In the genomic region with DNA sequence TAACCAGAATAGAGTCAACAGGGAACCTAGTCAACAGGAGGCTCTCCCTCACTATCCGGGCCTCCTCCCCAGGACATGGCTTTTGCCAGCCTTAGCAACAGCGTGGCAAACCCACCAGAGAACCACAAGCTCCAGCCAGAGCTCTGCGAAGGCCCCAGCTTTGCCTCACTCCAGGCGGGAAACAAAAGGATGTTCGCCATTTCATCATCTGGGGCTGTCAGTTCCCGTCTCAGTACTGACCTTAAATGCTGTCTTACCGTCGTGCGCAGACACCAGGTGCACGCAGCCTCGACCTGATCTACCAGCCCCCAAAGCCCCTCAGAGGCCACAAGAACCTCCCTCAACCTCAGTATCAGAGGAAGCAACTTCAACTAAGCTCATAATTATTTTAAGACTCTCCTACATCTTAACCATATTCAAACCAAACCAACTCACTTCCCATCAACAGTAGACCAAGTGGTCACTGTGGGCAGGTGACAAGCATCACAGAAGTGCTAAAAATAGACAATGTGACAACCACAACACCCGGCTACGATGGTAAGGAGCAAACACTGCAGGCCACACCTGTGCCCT, we compare ENCODE assay signal across 8 cellular contexts.
DNase-seq lines count a peak whose midpoint lies in the region; ATAC-seq and TF ChIP-seq lines count a peak whose summit lies in the region.

No MANE protein-coding gene starts in this region.

- intact Hi-C loops in activated CD4-positive, alpha-beta T cell treated with anti-CD3 and anti-CD28 coated beads, Interleukin-2, amount 10 ng/mL, durations not matched to agents 24 days and 14 days (cut with micrococcal nuclease): loop anchor here (2.0 kb wide), 1 partner anchor 14 kb away; no protein-coding TSS in a partner anchor

- DNase-seq in activated CD4-positive, alpha-beta T cell treated with anti-CD3 and anti-CD28 coated beads, Interleukin-2, amount 10 ng/mL, durations not matched to agents 24 days and 14 days: peak; percentile 79
- DNase-seq in activated CD4-positive, alpha-beta T cell treated with anti-CD3 and anti-CD28 coated beads, Interleukin-2, amount 50 U/mL, for 4 hours: no peak
- DNase-seq in WTC11 (ENCODE audit: low spot score) (no peak), DMS79 treated with DMSO at 0.1 percent for 48 hours (lab: John Stamatoyannopoulos, UW) (no peak), SKM-1 (lab: John Stamatoyannopoulos, UW; ENCODE audit: unreplicated experiment) (no peak), OCI-M2 (lab: John Stamatoyannopoulos, UW; ENCODE audit: unreplicated experiment) (no peak)
- DNase-seq in stimulated activated CD8-positive, alpha-beta memory T cell treated with anti-CD3 and anti-CD28 coated beads, Interleukin-2, amount 100 ng/mL, for 48 hours (ENCODE audit: low read depth in 2 of 2): peak; percentile 41 to 44

- CTCF ChIA-PET in WTC11 (lab: Charles Lee): interaction anchor here (1.0 to 6.0 kb wide), 2 partner anchors 16 to 123 kb away, joined by 3 to 135 read pairs; no protein-coding TSS in a partner anchor

- H3K4me3 Mint-ChIP-seq in activated CD4-positive, alpha-beta T cell treated with anti-CD3 and anti-CD28 coated beads, Interleukin-2, amount 10 ng/mL, durations not matched to agents 24 days and 14 days: peak overlapping the region; percentile 72
- no peak overlapping the region for H3K4me3 Mint-ChIP-seq in WTC11

- H3K27me3 Mint-ChIP-seq in activated CD4-positive, alpha-beta T cell treated with anti-CD3 and anti-CD28 coated beads, Interleukin-2, amount 10 ng/mL, durations not matched to agents 24 days and 14 days: no peaks in the 10 kb centered on the region
- H3K27me3 Mint-ChIP-seq in WTC11 (ENCODE audit: low read depth): no peaks in the 10 kb centered on the region

- POLR2A ChIA-PET in WTC11 (lab: Charles Lee): interaction anchor here (0.6 kb wide), 1 partner anchor 31 kb away, joined by 3 read pairs; no protein-coding TSS in a partner anchor

- H3K9me3 Mint-ChIP-seq in activated CD4-positive, alpha-beta T cell treated with anti-CD3 and anti-CD28 coated beads, Interleukin-2, amount 10 ng/mL, durations not matched to agents 24 days and 14 days: peaks cover 5% of the 10 kb centered on the region
- peaks cover 9% of the 10 kb centered on the region for H3K9me3 Mint-ChIP-seq in WTC11

- no peak for TF ChIP-seq CTCF in WTC11 (IDR thresholded peaks at IDR 0.05)

- peaks cover 81% of the 10 kb centered on the region for H3K4me1 Mint-ChIP-seq in activated CD4-positive, alpha-beta T cell treated with anti-CD3 and anti-CD28 coated beads, Interleukin-2, amount 10 ng/mL, durations not matched to agents 24 days and 14 days
- H3K4me1 Mint-ChIP-seq in WTC11: peaks cover 34% of the 10 kb centered on the region

- H3K36me3 Mint-ChIP-seq in activated CD4-positive, alpha-beta T cell treated with anti-CD3 and anti-CD28 coated beads, Interleukin-2, amount 10 ng/mL, durations not matched to agents 24 days and 14 days (ENCODE audit: low read depth): peaks cover 54% of the 10 kb centered on the region
- peaks cover 7% of the 10 kb centered on the region; the same call in 1 of the 2 replicates for H3K36me3 Mint-ChIP-seq in WTC11

- ATAC-seq in HG02885 (IDR thresholded peaks at IDR 0.05; ENCODE audit: poor library complexity, unreplicated experiment) (peak; percentile 62), WTC11 (no peak)

- H3K27ac Mint-ChIP-seq in activated CD4-positive, alpha-beta T cell treated with anti-CD3 and anti-CD28 coated beads, Interleukin-2, amount 10 ng/mL, durations not matched to agents 24 days and 14 days: peak overlapping the region; percentile 86
- H3K27ac Mint-ChIP-seq in WTC11: peak overlapping the region; percentile 12

TF ChIP-seq in WTC11, 78 proteins besides CTCF, POLR2A, EP300 and RAD21 (continues in another document):
- TF ChIP-seq, protein P1, sequence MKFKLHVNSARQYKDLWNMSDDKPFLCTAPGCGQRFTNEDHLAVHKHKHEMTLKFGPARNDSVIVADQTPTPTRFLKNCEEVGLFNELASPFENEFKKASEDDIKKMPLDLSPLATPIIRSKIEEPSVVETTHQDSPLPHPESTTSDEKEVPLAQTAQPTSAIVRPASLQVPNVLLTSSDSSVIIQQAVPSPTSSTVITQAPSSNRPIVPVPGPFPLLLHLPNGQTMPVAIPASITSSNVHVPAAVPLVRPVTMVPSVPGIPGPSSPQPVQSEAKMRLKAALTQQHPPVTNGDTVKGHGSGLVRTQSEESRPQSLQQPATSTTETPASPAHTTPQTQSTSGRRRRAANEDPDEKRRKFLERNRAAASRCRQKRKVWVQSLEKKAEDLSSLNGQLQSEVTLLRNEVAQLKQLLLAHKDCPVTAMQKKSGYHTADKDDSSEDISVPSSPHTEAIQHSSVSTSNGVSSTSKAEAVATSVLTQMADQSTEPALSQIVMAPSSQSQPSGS (CRISPR knock-in tag; IDR thresholded peaks at IDR 0.05; ENCODE audit: borderline replicate concordance, low read depth): no peak
- TF ChIP-seq, protein P2, sequence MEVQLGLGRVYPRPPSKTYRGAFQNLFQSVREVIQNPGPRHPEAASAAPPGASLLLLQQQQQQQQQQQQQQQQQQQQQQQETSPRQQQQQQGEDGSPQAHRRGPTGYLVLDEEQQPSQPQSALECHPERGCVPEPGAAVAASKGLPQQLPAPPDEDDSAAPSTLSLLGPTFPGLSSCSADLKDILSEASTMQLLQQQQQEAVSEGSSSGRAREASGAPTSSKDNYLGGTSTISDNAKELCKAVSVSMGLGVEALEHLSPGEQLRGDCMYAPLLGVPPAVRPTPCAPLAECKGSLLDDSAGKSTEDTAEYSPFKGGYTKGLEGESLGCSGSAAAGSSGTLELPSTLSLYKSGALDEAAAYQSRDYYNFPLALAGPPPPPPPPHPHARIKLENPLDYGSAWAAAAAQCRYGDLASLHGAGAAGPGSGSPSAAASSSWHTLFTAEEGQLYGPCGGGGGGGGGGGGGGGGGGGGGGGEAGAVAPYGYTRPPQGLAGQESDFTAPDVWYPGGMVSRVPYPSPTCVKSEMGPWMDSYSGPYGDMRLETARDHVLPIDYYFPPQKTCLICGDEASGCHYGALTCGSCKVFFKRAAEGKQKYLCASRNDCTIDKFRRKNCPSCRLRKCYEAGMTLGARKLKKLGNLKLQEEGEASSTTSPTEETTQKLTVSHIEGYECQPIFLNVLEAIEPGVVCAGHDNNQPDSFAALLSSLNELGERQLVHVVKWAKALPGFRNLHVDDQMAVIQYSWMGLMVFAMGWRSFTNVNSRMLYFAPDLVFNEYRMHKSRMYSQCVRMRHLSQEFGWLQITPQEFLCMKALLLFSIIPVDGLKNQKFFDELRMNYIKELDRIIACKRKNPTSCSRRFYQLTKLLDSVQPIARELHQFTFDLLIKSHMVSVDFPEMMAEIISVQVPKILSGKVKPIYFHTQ (CRISPR knock-in tag; IDR thresholded peaks at IDR 0.05): no peak
- TF ChIP-seq SMAD4 (CRISPR knock-in tag; IDR thresholded peaks at IDR 0.05) (no peak), TEAD4 (CRISPR knock-in tag; IDR thresholded peaks at IDR 0.05) (no peak), GRHL2 (CRISPR knock-in tag; IDR thresholded peaks at IDR 0.05; ENCODE audit: insufficient replicate concordance, severe bottlenecking) (no peak), CREB1 (CRISPR knock-in tag; IDR thresholded peaks at IDR 0.05) (no peak), CREM (CRISPR knock-in tag; IDR thresholded peaks at IDR 0.05) (no peak), NR2C2 (CRISPR knock-in tag; IDR thresholded peaks at IDR 0.05) (no peak)
- TF ChIP-seq, protein P3, sequence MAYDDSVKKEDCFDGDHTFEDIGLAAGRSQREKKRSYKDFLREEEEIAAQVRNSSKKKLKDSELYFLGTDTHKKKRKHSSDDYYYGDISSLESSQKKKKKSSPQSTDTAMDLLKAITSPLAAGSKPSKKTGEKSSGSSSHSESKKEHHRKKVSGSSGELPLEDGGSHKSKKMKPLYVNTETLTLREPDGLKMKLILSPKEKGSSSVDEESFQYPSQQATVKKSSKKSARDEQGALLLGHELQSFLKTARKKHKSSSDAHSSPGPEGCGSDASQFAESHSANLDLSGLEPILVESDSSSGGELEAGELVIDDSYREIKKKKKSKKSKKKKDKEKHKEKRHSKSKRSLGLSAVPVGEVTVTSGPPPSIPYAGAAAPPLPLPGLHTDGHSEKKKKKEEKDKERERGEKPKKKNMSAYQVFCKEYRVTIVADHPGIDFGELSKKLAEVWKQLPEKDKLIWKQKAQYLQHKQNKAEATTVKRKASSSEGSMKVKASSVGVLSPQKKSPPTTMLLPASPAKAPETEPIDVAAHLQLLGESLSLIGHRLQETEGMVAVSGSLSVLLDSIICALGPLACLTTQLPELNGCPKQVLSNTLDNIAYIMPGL (CRISPR knock-in tag; IDR thresholded peaks at IDR 0.05): no peak
- TF ChIP-seq, protein P4, sequence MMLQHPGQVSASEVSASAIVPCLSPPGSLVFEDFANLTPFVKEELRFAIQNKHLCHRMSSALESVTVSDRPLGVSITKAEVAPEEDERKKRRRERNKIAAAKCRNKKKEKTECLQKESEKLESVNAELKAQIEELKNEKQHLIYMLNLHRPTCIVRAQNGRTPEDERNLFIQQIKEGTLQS (CRISPR knock-in tag; conservative IDR thresholded peaks at IDR 0.05): no peak
- TF ChIP-seq, protein P5, sequence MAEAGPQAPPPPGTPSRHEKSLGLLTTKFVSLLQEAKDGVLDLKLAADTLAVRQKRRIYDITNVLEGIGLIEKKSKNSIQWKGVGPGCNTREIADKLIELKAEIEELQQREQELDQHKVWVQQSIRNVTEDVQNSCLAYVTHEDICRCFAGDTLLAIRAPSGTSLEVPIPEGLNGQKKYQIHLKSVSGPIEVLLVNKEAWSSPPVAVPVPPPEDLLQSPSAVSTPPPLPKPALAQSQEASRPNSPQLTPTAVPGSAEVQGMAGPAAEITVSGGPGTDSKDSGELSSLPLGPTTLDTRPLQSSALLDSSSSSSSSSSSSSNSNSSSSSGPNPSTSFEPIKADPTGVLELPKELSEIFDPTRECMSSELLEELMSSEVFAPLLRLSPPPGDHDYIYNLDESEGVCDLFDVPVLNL (CRISPR knock-in tag; IDR thresholded peaks at IDR 0.05; ENCODE audit: borderline replicate concordance, low read depth): no peak
- TF ChIP-seq, protein P6, sequence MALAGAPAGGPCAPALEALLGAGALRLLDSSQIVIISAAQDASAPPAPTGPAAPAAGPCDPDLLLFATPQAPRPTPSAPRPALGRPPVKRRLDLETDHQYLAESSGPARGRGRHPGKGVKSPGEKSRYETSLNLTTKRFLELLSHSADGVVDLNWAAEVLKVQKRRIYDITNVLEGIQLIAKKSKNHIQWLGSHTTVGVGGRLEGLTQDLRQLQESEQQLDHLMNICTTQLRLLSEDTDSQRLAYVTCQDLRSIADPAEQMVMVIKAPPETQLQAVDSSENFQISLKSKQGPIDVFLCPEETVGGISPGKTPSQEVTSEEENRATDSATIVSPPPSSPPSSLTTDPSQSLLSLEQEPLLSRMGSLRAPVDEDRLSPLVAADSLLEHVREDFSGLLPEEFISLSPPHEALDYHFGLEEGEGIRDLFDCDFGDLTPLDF (CRISPR knock-in tag; IDR thresholded peaks at IDR 0.05): no peak

Comparison
In these comparisons a context has a peak if more than half of its experiments do, and no peak if none do; other contexts are left out.
1. DNase-seq: peak in activated CD4-positive, alpha-beta T cell treated with anti-CD3 and anti-CD28 coated beads, Interleukin-2, amount 10 ng/mL, durations not matched to agents 24 days and 14 days (single experiment) and stimulated activated CD8-positive, alpha-beta memory T cell treated with anti-CD3 and anti-CD28 coated beads, Interleukin-2, amount 100 ng/mL, for 48 hours (2 of 2); none in activated CD4-positive, alpha-beta T cell treated with anti-CD3 and anti-CD28 coated beads, Interleukin-2, amount 50 U/mL, for 4 hours (0 of 2), WTC11 (single experiment), DMS79 treated with DMSO at 0.1 percent for 48 hours (single experiment), SKM-1 (single experiment) and OCI-M2 (single experiment).